8 cellular contexts compared by ENCODE assay signal in the genomic region with DNA sequence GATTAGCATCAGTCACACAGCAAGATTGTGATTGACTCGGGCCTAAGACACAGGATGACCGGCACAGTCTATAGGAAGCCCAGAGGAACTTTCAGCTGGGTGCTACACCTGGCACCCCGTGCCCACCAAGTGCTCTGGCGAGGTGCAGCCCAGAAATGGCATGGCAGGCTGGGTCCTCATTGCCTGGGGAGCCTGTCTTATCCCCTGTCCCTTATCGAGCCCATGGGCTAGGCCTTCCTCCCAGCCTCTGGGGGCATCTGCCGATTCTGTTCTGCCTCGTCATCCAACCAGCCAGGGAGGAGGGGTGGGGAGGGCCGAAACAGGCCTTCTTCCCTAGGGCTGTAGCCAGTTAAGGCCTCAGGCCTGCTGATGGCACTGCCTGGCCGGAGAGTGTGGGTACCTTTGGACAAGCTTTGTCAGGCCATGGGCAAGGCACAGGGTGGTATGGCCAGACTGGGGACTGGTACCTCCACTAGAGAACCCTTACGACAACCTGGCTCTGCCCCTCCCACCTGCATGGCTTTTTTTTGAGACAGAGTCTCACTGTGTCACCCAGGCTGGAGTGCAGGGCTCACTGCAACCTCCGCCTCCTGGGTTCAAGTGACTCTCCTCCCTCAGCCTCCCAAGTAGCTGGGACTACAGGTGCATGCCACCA. TPM values are rescaled to one million over a fixed set of nuclear protein-coding genes. Genes with fewer than 3 reads are reported as not detected.
DNase-seq lines count a peak whose midpoint lies in the region; ATAC-seq and TF ChIP-seq lines count a peak whose summit lies in the region.

No MANE protein-coding gene starts in this region.

- 73 to 81% methylated on average over 10 of the region's 11 CpGs for WGBS in tibial nerve, 2 donors

- H3K4me1 ChIP-seq in iPS-20b (ENCODE audit: insufficient read depth, low read length) (peaks cover 5% of the 10 kb centered on the region; the same call in 1 of the 2 replicates), tibial nerve (peaks cover 0 to 57% (median 44%) of the 10 kb centered on the region in 4 donors), gastrocnemius medialis (peaks cover 34 to 45% of the 10 kb centered on the region in 2 donors)

- peak overlapping the region; percentile 93; the same call in 1 of the 2 replicates for H3K9ac ChIP-seq in iPS-20b (ENCODE audit: low read depth, low read length)

- no peaks in the 10 kb centered on the region for H3K9me3 ChIP-seq in iPS-20b (ENCODE audit: insufficient read depth, low read depth, low read length)
- H3K9me3 ChIP-seq in tibial nerve, result no peaks in the 10 kb centered on the region
- H3K9me3 ChIP-seq in gastrocnemius medialis, result no peaks in the 10 kb centered on the region

- no peaks in the 10 kb centered on the region; the same call in 1 of the 2 replicates for H3K27me3 ChIP-seq in iPS-20b (ENCODE audit: insufficient read depth, low read length)
- no peaks in the 10 kb centered on the region for H3K27me3 ChIP-seq in tibial nerve
- no peaks in the 10 kb centered on the region for H3K27me3 ChIP-seq in gastrocnemius medialis

- H3K27ac Mint-ChIP-seq in activated CD4-positive, alpha-beta memory T cell treated with anti-CD3 and anti-CD28 coated beads for 36 hours, result peak overlapping the region; percentile 97

- CTCF ChIA-PET in activated CD4-positive, alpha-beta memory T cell treated with anti-CD3 and anti-CD28 coated beads for 36 hours (lab: Charles Lee), result interaction anchor here (1.2 to 15.3 kb wide), 6 partner anchors 16 to 110 kb away, joined by 3 to 220 read pairs (median 58); a partner anchor contains a TSS

- peaks cover 46% of the 10 kb centered on the region for H3K36me3 Mint-ChIP-seq in activated CD4-positive, alpha-beta memory T cell treated with anti-CD3 and anti-CD28 coated beads for 36 hours

- DNase-seq in activated effector memory CD4-positive, alpha-beta T cell treated with anti-CD3 and anti-CD28 coated beads, Interleukin-2, amount 50 U/mL, for 16 hours, result peak; percentile 77
- no peak for DNase-seq in activated effector memory CD4-positive, alpha-beta T cell treated with Interleukin-2 at 50 U/mL for 16 hours
- DNase-seq in activated CD4-positive, alpha-beta memory T cell treated with anti-CD3 and anti-CD28 coated beads for 36 hours, result peak; percentile 66
- no peak for DNase-seq in tibial nerve (ENCODE audit: low spot score in 2 of 2)
- no peak for DNase-seq in HuH-7.5 (ENCODE audit: low spot score)
- DNase-seq in gastrocnemius medialis, result no peak

- no peak for TF ChIP-seq CTCF in tibial nerve (IDR thresholded peaks at IDR 0.05)
- no peak for TF ChIP-seq CTCF in gastrocnemius medialis (IDR thresholded peaks at IDR 0.05 in 4 of 5, conservative IDR thresholded peaks at IDR 0.05 in 1 of 5)

- intact Hi-C loops in activated CD4-positive, alpha-beta memory T cell treated with anti-CD3 and anti-CD28 coated beads for 36 hours (cut with micrococcal nuclease), result loop anchor here (2.0 kb wide), 4 partner anchors 15 to 891 kb away; a partner anchor contains a TSS
- intact Hi-C loops in gastrocnemius medialis (cut with DNase I; ENCODE audit: low total_unique reads), result loop anchor here (2.0 kb wide), 1 partner anchor 19 kb away; a partner anchor contains a TSS

- no peaks in the 10 kb centered on the region for H3K9me3 Mint-ChIP-seq in activated CD4-positive, alpha-beta memory T cell treated with anti-CD3 and anti-CD28 coated beads for 36 hours

- TF ChIP-seq EP300 in tibial nerve (IDR thresholded peaks at IDR 0.05), result no peak

- H3K4me3 ChIP-seq in iPS-20b (ENCODE audit: low read length) (peak overlapping the region; percentile 86), tibial nerve (peak overlapping the region in 3 of 4 donors; percentile 1 to 89 (median 63)), gastrocnemius medialis (peak overlapping the region in 2 of 4 donors; percentile 69 to 91)

- in situ Hi-C loops in gastrocnemius medialis (cut with MboI; ENCODE audit: low sequenced_read_pairs in 4 of 4), result no loop called here

- peaks cover 53% of the 10 kb centered on the region for H3K4me1 Mint-ChIP-seq in activated CD4-positive, alpha-beta memory T cell treated with anti-CD3 and anti-CD28 coated beads for 36 hours (ENCODE audit: low read depth)

- H3K27me3 Mint-ChIP-seq in activated CD4-positive, alpha-beta memory T cell treated with anti-CD3 and anti-CD28 coated beads for 36 hours, result no peaks in the 10 kb centered on the region

- TF ChIP-seq POLR2A in tibial nerve (IDR thresholded peaks at IDR 0.05) (no peak), gastrocnemius medialis (IDR thresholded peaks at IDR 0.05) (no peak)

- H3K36me3 ChIP-seq in iPS-20b (ENCODE audit: insufficient read depth, low read depth, low read length) (peaks cover 35% of the 10 kb centered on the region), tibial nerve (peaks cover 0 to 30% (median 10%) of the 10 kb centered on the region in 3 donors), gastrocnemius medialis (peaks cover 0 to 5% of the 10 kb centered on the region in 2 donors)

- H3K27ac ChIP-seq in iPS-20b (ENCODE audit: low read length), result no peak overlapping the region
- H3K27ac ChIP-seq in tibial nerve, result peak overlapping the region in 3 of 4 donors; percentile 93 to 96 (median 95)
- H3K27ac ChIP-seq in gastrocnemius medialis, result peak overlapping the region in 1 of 4 donors; percentile 75

- POLR2A ChIA-PET in activated CD4-positive, alpha-beta memory T cell treated with anti-CD3 and anti-CD28 coated beads for 36 hours (lab: Charles Lee), result interaction anchor here (1.1 to 10.6 kb wide), 6 partner anchors 15 to 64 kb away, joined by 4 to 319 read pairs (median 10); a partner anchor contains a TSS

- H3K4me3 Mint-ChIP-seq in activated CD4-positive, alpha-beta memory T cell treated with anti-CD3 and anti-CD28 coated beads for 36 hours, result peak overlapping the region; percentile 97

- no peak for ATAC-seq in GM21515 (IDR thresholded peaks at IDR 0.05; ENCODE audit: unreplicated experiment)
- ATAC-seq in gastrocnemius medialis, result no peak

RNA-seq across cellular contexts. Expression of a gene that starts 1.6 kb away (rescaled TPM):
- 100 to 1,000 TPM; 177 to 178 TPM for total RNA-seq in activated CD4-positive, alpha-beta memory T cell treated with anti-CD3 and anti-CD28 coated beads for 36 hours
- total RNA-seq in tibial nerve, result 10 to 100 TPM; 19.4 to 26.4 (median 23.2) TPM
- total RNA-seq in gastrocnemius medialis, result 10 to 100 TPM; 12.7 to 40.5 (median 32.2) TPM

RNA-seq across cellular contexts. Expression of a gene that starts 18.6 kb away (rescaled TPM):
- total RNA-seq in activated CD4-positive, alpha-beta memory T cell treated with anti-CD3 and anti-CD28 coated beads for 36 hours, result 10 to 100 TPM; 13.3 to 13.6 TPM
- total RNA-seq in tibial nerve (10 to 100 TPM in 1 of 4 donors, 1 to 10 TPM in 3; 5.1 to 11.2 (median 7.5) TPM), gastrocnemius medialis (1 to 10 TPM in 2 of 4 donors, under 1 TPM in 1, not detected in 1; 0.63 to 2.0 (median 1.4) TPM)

RNA-seq across cellular contexts. Expression of a gene that starts 18.7 kb away (rescaled TPM):
- total RNA-seq in activated CD4-positive, alpha-beta memory T cell treated with anti-CD3 and anti-CD28 coated beads for 36 hours, result 1 to 10 TPM; 5.1 to 5.9 TPM
- total RNA-seq in tibial nerve, result 1 to 10 TPM in 1 of 4 donors, under 1 TPM in 1, not detected in 2; 0.59 to 4.5 TPM
- 1 to 10 TPM in 1 of 4 donors, under 1 TPM in 2, not detected in 1; 0.36 to 1.2 (median 0.95) TPM for total RNA-seq in gastrocnemius medialis

RNA-seq across cellular contexts. Expression of a gene that starts 27.6 kb away (rescaled TPM):
- not detected for total RNA-seq in activated CD4-positive, alpha-beta memory T cell treated with anti-CD3 and anti-CD28 coated beads for 36 hours
- total RNA-seq in tibial nerve, result not detected
- not detected for total RNA-seq in gastrocnemius medialis

RNA-seq across cellular contexts. Expression of a gene that starts 43.8 kb away (rescaled TPM):
- under 1 TPM in 1 of 2 experiments, not detected in 1; 0.15 TPM for total RNA-seq in activated CD4-positive, alpha-beta memory T cell treated with anti-CD3 and anti-CD28 coated beads for 36 hours
- not detected for total RNA-seq in tibial nerve
- not detected for total RNA-seq in gastrocnemius medialis

Comparison
In these comparisons a context has a peak if more than half of its experiments do, and no peak if none do; other contexts are left out.
1. DNase-seq: peak in activated effector memory CD4-positive, alpha-beta T cell treated with anti-CD3 and anti-CD28 coated beads, Interleukin-2, amount 50 U/mL, for 16 hours (single experiment) and activated CD4-positive, alpha-beta memory T cell treated with anti-CD3 and anti-CD28 coated beads for 36 hours (single experiment); none in activated effector memory CD4-positive, alpha-beta T cell treated with Interleukin-2 at 50 U/mL for 16 hours (single experiment), tibial nerve (0 of 2), HuH-7.5 (single experiment) and gastrocnemius medialis (0 of 2).
2. RNA of a gene that starts 1.6 kb away (total RNA-seq): 177 to 178 TPM in activated CD4-positive, alpha-beta memory T cell treated with anti-CD3 and anti-CD28 coated beads for 36 hours; 12.7 to 40.5 TPM in gastrocnemius medialis and 19.4 to 26.4 TPM in tibial nerve; every median in the first group is over 4 times any median in the second.